Comparison of ENCODE assay signal across 24 cellular contexts in genomic region chr9:98342103-98342818, GRCh38.
DNase-seq lines count a peak whose midpoint lies in the region; ATAC-seq and TF ChIP-seq lines count a peak whose summit lies in the region.
"Had no signal": no experiment of that assay in that cellular context is flagged by ENCODE, and none has a peak within 500 bp of the region (broad histone marks: within the 10 kb centered on the region; RNA-seq: fewer than 3 reads in every experiment).

No MANE protein-coding gene starts in this region.

- H3K27ac ChIP-seq in cingulate gyrus (ENCODE audit: low read depth, low read length) (peak overlapping the region; percentile 54), breast epithelium (no peak overlapping the region)
- H3K27ac ChIP-seq: 22Rv1; BLaER1 treated with 17β-estradiol and CSF1 and Interleukin-3, amounts not matched to agents 10 nM and 100 nM; GM23248; Peyer's patch; SJCRH30 had no signal

- CTCF ChIA-PET in GM10248 (lab: Yijun Ruan, JAX), result interaction anchor here (1.4 kb wide), 2 partner anchors 9 to 22 kb away, joined by 3 to 4 read pairs; no protein-coding TSS in a partner anchor

- no peaks in the 10 kb centered on the region for H3K9me3 ChIP-seq in breast epithelium
- H3K9me3 ChIP-seq: MG63, Peyer's patch, SJCRH30 had no signal

- POLR2A ChIA-PET in GM10248 (lab: Yijun Ruan, JAX), result no interaction called here

- no peaks in the 10 kb centered on the region for H3K36me3 ChIP-seq in breast epithelium
- H3K36me3 ChIP-seq: BLaER1 treated with 17β-estradiol and CSF1 and Interleukin-3, amounts not matched to agents 10 nM and 100 nM; MG63; Peyer's patch; SJCRH30 had no signal

- no peak for TF ChIP-seq POLR2A in breast epithelium (IDR thresholded peaks at IDR 0.05)

- H3K27me3 ChIP-seq in breast epithelium, result no peaks in the 10 kb centered on the region
- H3K27me3 ChIP-seq: BLaER1 treated with 17β-estradiol and CSF1 and Interleukin-3, amounts not matched to agents 10 nM and 100 nM; MG63; Peyer's patch had no signal

- intact Hi-C loops in sciatic nerve (cut with DNase I) (no loop called here), breast epithelium (cut with DNase I; ENCODE audit: low total_unique reads) (no loop called here)

- ATAC-seq in sciatic nerve, result peak; percentile 13
- no peak for ATAC-seq in GM18907 (IDR thresholded peaks at IDR 0.05; ENCODE audit: unreplicated experiment)

- H3K4me1 ChIP-seq in breast epithelium, result no peaks in the 10 kb centered on the region
- H3K4me1 ChIP-seq: Peyer's patch, SJCRH30 had no signal

- peak; percentile 65 for DNase-seq in DMS 273 (lab: John Stamatoyannopoulos, UW; ENCODE audit: unreplicated experiment)
- DNase-seq in DMS 273 treated with DMSO at 0.1 percent for 48 hours (lab: John Stamatoyannopoulos, UW), result no peak
- DNase-seq in GM10248 (ENCODE audit: extremely low spot score), result peak; percentile 2
- DNase-seq in sciatic nerve (ENCODE audit: low spot score), result no peak
- DNase-seq in mucosa of gallbladder (ENCODE audit: low spot score), result no peak
- DNase-seq in breast epithelium (ENCODE audit: low spot score in 2 of 2), result no peak
- DNase-seq: ACHN, EL, GF-D8, GM23248, H9, MG63, NCI-H1417, NCI-H187 treated with DMSO at 0.1 percent for 48 hours, NCI-H2107, NCI-H226, NCI-H510A treated with DMSO at 0.1 percent for 48 hours, NCI-H774, Peyer's patch had no signal

- TF ChIP-seq CTCF in GM10248 (IDR thresholded peaks at IDR 0.05; ENCODE audit: control extremely low read depth, extremely low read depth, low read depth, missing control alignments) (no peak), breast epithelium (IDR thresholded peaks at IDR 0.05) (no peak)

- no peak overlapping the region for H3K4me3 ChIP-seq in breast epithelium
- H3K4me3 ChIP-seq: BLaER1 treated with 17β-estradiol and CSF1 and Interleukin-3, amounts not matched to agents 10 nM and 100 nM; GM23248; MG63; Peyer's patch; SJCRH30 had no signal

Comparison
In these comparisons a context has a peak if more than half of its experiments do, and no peak if none do; other contexts are left out.
1. DNase-seq: peak in DMS 273 (single experiment) and GM10248 (single experiment); none in DMS 273 treated with DMSO at 0.1 percent for 48 hours (single experiment), sciatic nerve (single experiment), mucosa of gallbladder (single experiment) and breast epithelium (0 of 2).